ENCODE assay signal across 1 cellular context in genomic region chr1:1815606-1816281, GRCh38.
TF ChIP-seq lines count a peak whose summit lies in the region.

No MANE protein-coding gene starts in this region.

TF ChIP-seq in HepG2, 621 proteins besides CTCF, POLR2A, EP300 and RAD21:
- TF ChIP-seq, protein P1, sequence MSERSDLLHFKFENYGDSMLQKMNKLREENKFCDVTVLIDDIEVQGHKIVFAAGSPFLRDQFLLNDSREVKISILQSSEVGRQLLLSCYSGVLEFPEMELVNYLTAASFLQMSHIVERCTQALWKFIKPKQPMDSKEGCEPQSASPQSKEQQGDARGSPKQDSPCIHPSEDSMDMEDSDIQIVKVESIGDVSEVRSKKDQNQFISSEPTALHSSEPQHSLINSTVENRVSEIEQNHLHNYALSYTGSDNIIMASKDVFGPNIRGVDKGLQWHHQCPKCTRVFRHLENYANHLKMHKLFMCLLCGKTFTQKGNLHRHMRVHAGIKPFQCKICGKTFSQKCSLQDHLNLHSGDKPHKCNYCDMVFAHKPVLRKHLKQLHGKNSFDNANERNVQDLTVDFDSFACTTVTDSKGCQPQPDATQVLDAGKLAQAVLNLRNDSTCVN (CRISPR knock-in tag; IDR thresholded peaks at IDR 0.05; ENCODE audit: borderline replicate concordance), result no peak
- TF ChIP-seq AGO2 (optimal IDR thresholded peaks at IDR 0.05; ENCODE audit: low read depth, low read length), result peak; percentile 43
TF ChIP-seq in HepG2: peak in this region for 1.
